Comparison of ENCODE assay signal across 8 cellular contexts in genomic region chrX:119488749-119489148, GRCh38. TPM values are rescaled to one million over a fixed set of nuclear protein-coding genes. Genes with fewer than 3 reads are reported as not detected.
DNase-seq lines count a peak whose midpoint lies in the region; TF ChIP-seq lines count a peak whose summit lies in the region.

No MANE protein-coding gene starts in this region.

- CTCF ChIA-PET in SK-N-SH (lab: Yijun Ruan, JAX) = interaction anchor here (0.6 to 7.8 kb wide), 18 partner anchors 9 to 475 kb away, joined by 3 to 53 read pairs (median 4); partner anchors contain the start of gene UBE2A

- TF ChIP-seq RAD21 in Ishikawa (IDR thresholded peaks at IDR 0.05; ENCODE audit: low read depth) = peak; percentile 64
- TF ChIP-seq RAD21 in SK-N-SH (IDR thresholded peaks at IDR 0.05; ENCODE audit: low read length) = peak; percentile 64

- no peak overlapping the region for H3K27ac ChIP-seq in SK-N-SH (ENCODE audit: low read depth in 2 of 2, low read length in 1 of 2)
- no peak overlapping the region for H3K27ac ChIP-seq in dorsolateral prefrontal cortex

- no peaks in the 10 kb centered on the region for H4K20me1 ChIP-seq in SK-N-SH (ENCODE audit: insufficient read depth)

- POLR2A ChIA-PET in SK-N-SH (lab: Yijun Ruan, JAX) = no interaction called here

- peak; percentile 39 for DNase-seq in DMS79 treated with DMSO at 0.1 percent for 48 hours (lab: John Stamatoyannopoulos, UW)
- no peak for DNase-seq in DMS79 (lab: John Stamatoyannopoulos, UW)
- DNase-seq in SK-N-SH = peak; percentile 71
- peak in 4 of 10 donors; percentile 24 to 62 (median 48) for DNase-seq in dorsolateral prefrontal cortex
- peak in 1 of 2 experiments; percentile 49 for DNase-seq in mesothelial cell of epicardium (ENCODE audit: low spot score in 2 of 2, unreplicated experiment in 2 of 2)
- no peak for DNase-seq in middle frontal gyrus (ENCODE audit: extremely low spot score, low spot score)
- no peak for DNase-seq in epidermal melanocyte (ENCODE audit: insufficient read length, low spot score)

- H3K27me3 Mint-ChIP-seq in mesothelial cell of epicardium (ENCODE audit: low read depth) = no peaks in the 10 kb centered on the region

- H3F3A ChIP-seq in SK-N-SH (replicated peaks; ENCODE audit: insufficient read depth) = no peaks in the 10 kb centered on the region

- TF ChIP-seq EP300 in Ishikawa (IDR thresholded peaks at IDR 0.05; ENCODE audit: borderline replicate concordance) = no peak
- TF ChIP-seq EP300 in SK-N-SH (IDR thresholded peaks at IDR 0.05; ENCODE audit: borderline replicate concordance in 1 of 2, low read depth in 1 of 2, low read length in 1 of 2) = no peak

- H3K79me2 ChIP-seq in SK-N-SH (ENCODE audit: insufficient read depth) = no peaks in the 10 kb centered on the region

- H3K4me2 ChIP-seq in SK-N-SH = no peak overlapping the region

- no peak overlapping the region for H3K9ac ChIP-seq in SK-N-SH

- H3K4me3 ChIP-seq in SK-N-SH (ENCODE audit: low read depth in 2 of 2, low read length in 1 of 2) (no peak overlapping the region), dorsolateral prefrontal cortex (no peak overlapping the region)

- H3K36me3 ChIP-seq in SK-N-SH (replicated peaks in 1 of 2; ENCODE audit: control insufficient read depth in 1 of 2, insufficient read depth in 2 of 2, low read length in 1 of 2) = no peaks in the 10 kb centered on the region

- 2% methylated on average over 8 of the region's 8 CpGs for WGBS in SK-N-SH (ENCODE audit: low lambda C conversion rate)

- H3K36me3 Mint-ChIP-seq in mesothelial cell of epicardium = no peaks in the 10 kb centered on the region

- peaks cover 12% of the 10 kb centered on the region for H3K9me3 Mint-ChIP-seq in mesothelial cell of epicardium

- no peaks in the 10 kb centered on the region for H3K4me1 Mint-ChIP-seq in mesothelial cell of epicardium

- H3K9me2 ChIP-seq in SK-N-SH = no peaks in the 10 kb centered on the region

- no peak overlapping the region for H3K27ac Mint-ChIP-seq in mesothelial cell of epicardium

- peaks cover 5% of the 10 kb centered on the region; the same call in 1 of the 2 replicates for H3K27me3 ChIP-seq in SK-N-SH (ENCODE audit: insufficient read depth)
- H3K27me3 ChIP-seq in dorsolateral prefrontal cortex = peaks cover 0 to 42% (median 0%) of the 10 kb centered on the region in 45 donors

- no peaks in the 10 kb centered on the region for H3K9me3 ChIP-seq in SK-N-SH

- no peak overlapping the region for H3K4me3 Mint-ChIP-seq in mesothelial cell of epicardium

- TF ChIP-seq CTCF in SK-N-SH (IDR thresholded peaks at IDR 0.05) (peak; percentile 81), dorsolateral prefrontal cortex (IDR thresholded peaks at IDR 0.05 in 54 of 56, conservative IDR thresholded peaks at IDR 0.05 in 2 of 56; ENCODE audit: low read depth in 1 of 56, partially characterized antibody in 56 of 56) (peak; percentile 38 to 72 (median 60)), mesothelial cell of epicardium (IDR thresholded peaks at IDR 0.05; ENCODE audit: unreplicated experiment) (peak; percentile 86)

- intact Hi-C loops in dorsolateral prefrontal cortex (cut with DNase I) = loop anchor here in 1 of 2 donors (2.0 kb wide), 1 partner anchor 20 kb away; the partner anchor contains the start of gene SLC25A5

- no peak overlapping the region for H2AFZ ChIP-seq in SK-N-SH (ENCODE audit: low read depth)

- no peaks in the 10 kb centered on the region for H3K4me1 ChIP-seq in SK-N-SH (ENCODE audit: control insufficient read depth in 1 of 2, insufficient read depth in 2 of 2, low read depth in 1 of 2, low read length in 1 of 2)

TF ChIP-seq in Ishikawa, 13 proteins besides CTCF, POLR2A, EP300 and RAD21 (continues in another document):
- TF ChIP-seq CEBPB (IDR thresholded peaks at IDR 0.05) = no peak
- no peak for TF ChIP-seq NFIC (IDR thresholded peaks at IDR 0.05)
- no peak for TF ChIP-seq TEAD4 (IDR thresholded peaks at IDR 0.05)
- no peak for TF ChIP-seq MAX (IDR thresholded peaks at IDR 0.05)
- no peak for TF ChIP-seq USF1 (IDR thresholded peaks at IDR 0.05)
- TF ChIP-seq EGR1 (IDR thresholded peaks at IDR 0.05) = no peak
- TF ChIP-seq REST (IDR thresholded peaks at IDR 0.05; ENCODE audit: low read depth) = no peak
- no peak for TF ChIP-seq FOXM1 (IDR thresholded peaks at IDR 0.05; ENCODE audit: borderline replicate concordance, low read depth)

TF ChIP-seq in SK-N-SH, 30 proteins besides CTCF, POLR2A, EP300 and RAD21:
- TF ChIP-seq GATA2 (CRISPR knock-in tag; IDR thresholded peaks at IDR 0.05) (no peak), SMC3 (IDR thresholded peaks at IDR 0.05; ENCODE audit: low read depth, low read length) (peak; percentile 57)
TF ChIP-seq in SK-N-SH: peak in this region for 1.

RNA-seq across cellular contexts. Expression of gene SLC25A5, which starts 20.5 kb away (rescaled TPM):
- 374 and 387 TPM in 2 replicates for polyA plus RNA-seq in SK-N-SH (2012; rRNA removed)
- polyA plus RNA-seq in SK-N-SH (2012; cell fraction: cytosol; rRNA removed) = 375 and 450 TPM in 2 replicates
- polyA plus RNA-seq in SK-N-SH (2012; cell fraction: nucleus; rRNA removed) = 166 and 201 TPM in 2 replicates
- total RNA-seq in dorsolateral prefrontal cortex (100 to 1,000 TPM; 115 to 275 (median 184) TPM), mesothelial cell of epicardium (171 to 179 TPM (median 177 TPM) in 3 replicates)

Comparison
In these comparisons a context has a peak if more than half of its experiments do, and no peak if none do; other contexts are left out.
1. DNase-seq: peak in DMS79 treated with DMSO at 0.1 percent for 48 hours (single experiment) and SK-N-SH (single experiment); none in DMS79 (single experiment), middle frontal gyrus (single experiment) and epidermal melanocyte (single experiment).
2. Peak in every context shown above with its lines, with median percentiles within 50 percentile points of each other: CTCF ChIP-seq.